In the genomic region with DNA sequence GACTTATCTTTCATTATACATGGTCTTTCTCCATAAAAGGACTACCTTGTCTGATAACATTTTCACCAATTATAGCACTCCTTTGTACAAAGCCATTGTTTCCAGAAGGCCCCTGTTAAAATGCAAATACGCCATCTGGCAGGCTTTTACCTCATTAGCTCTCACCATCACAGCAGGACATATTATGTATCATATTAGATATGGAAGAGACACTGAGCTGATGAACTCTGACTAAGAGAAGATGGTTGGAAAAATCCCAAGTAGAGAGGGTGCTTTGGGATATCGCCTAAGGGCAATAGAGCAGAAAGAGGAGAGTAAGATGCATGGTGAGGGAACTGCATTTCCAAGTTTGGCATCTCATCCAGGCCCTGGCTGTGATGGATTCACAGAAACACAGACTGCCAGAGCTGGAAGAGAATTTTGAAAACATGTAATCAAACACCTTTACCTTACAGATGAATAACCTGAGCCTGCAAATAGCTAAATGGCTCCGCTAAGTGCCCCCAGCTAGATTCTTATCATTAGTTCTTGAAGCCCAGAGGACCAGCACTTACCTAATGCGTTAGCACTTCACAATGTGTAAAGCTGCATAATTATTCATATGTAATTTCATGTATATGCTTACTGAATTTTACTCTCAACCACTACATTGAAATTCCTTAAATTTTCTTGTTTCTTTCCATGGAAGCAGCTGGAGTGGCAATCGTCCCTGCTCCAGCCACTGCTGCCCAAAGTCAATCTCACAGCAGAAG, we compare ENCODE assay signal across 19 cellular contexts.
DNase-seq lines count a peak whose midpoint lies in the region.
"Had no signal": no experiment of that assay in that cellular context is flagged by ENCODE, and none has a peak within 500 bp of the region (broad histone marks: within the 10 kb centered on the region; RNA-seq: fewer than 3 reads in every experiment).

No MANE protein-coding gene starts in this region.

- DNase-seq in D341Med (ENCODE audit: low spot score) (peak; percentile 42), NCI-H1694 treated with DMSO at 0.1 percent for 48 hours (lab: John Stamatoyannopoulos, UW) (peak; percentile 85), NCI-H82 (lab: John Stamatoyannopoulos, UW) (peak; percentile 38), cerebellum (ENCODE audit: low spot score) (peak; percentile 19), NCI-H2107 (lab: John Stamatoyannopoulos, UW) (no peak), mesenteric fat pad (ENCODE audit: low spot score) (no peak), HCEC 1CT (no peak), NCI-H187 treated with DMSO at 0.1 percent for 48 hours (lab: John Stamatoyannopoulos, UW) (no peak)
- DNase-seq: activated CD4-positive, alpha-beta memory T cell treated with anti-CD3 and anti-CD28 coated beads for 36 hours; activated CD4-positive, CD25-positive, alpha-beta regulatory T cell; effector CD4-positive, alpha-beta T cell; erythroblast; foreskin keratinocyte; hippocampal formation; left ventricle myocardium superior; MV-4-11; nephron progenitor cell; posterior cingulate gyrus; T-helper 9 cell had no signal

Comparison
In these comparisons a context has a peak if more than half of its experiments do, and no peak if none do; other contexts are left out.
1. DNase-seq: peak in D341Med (single experiment), NCI-H1694 treated with DMSO at 0.1 percent for 48 hours (single experiment), NCI-H82 (single experiment) and cerebellum (single experiment); none in NCI-H2107 (single experiment), mesenteric fat pad (single experiment), HCEC 1CT (single experiment) and NCI-H187 treated with DMSO at 0.1 percent for 48 hours (single experiment).